ENCODE assay signal across 23 cellular contexts in genomic region chr21:23607782-23608181, GRCh38.
DNase-seq lines count a peak whose midpoint lies in the region; FAIRE-seq and TF ChIP-seq lines count a peak whose summit lies in the region.
"Had no signal": no experiment of that assay in that cellular context is flagged by ENCODE, and none has a peak within 500 bp of the region (broad histone marks: within the 10 kb centered on the region; RNA-seq: fewer than 3 reads in every experiment).

No MANE protein-coding gene starts in this region.

- H3K79me2 ChIP-seq in SU-DHL-6 (ENCODE audit: insufficient read depth, low read length) = no peaks in the 10 kb centered on the region

- peak; percentile 56 for DNase-seq in NCI-H82 (lab: John Stamatoyannopoulos, UW)
- no peak for DNase-seq in NCI-H82 treated with DMSO at 0.1 percent for 48 hours (lab: John Stamatoyannopoulos, UW; ENCODE audit: unreplicated experiment)
- no peak for DNase-seq in D721Med (ENCODE audit: insufficient read length, low spot score)
- no peak for DNase-seq in esophagus muscularis mucosa (ENCODE audit: extremely low spot score)
- DNase-seq: AML-193; Caco-2; Calu3; CD4-positive, alpha-beta T cell; CD8-positive, alpha-beta T cell; DMS 273 treated with DMSO at 0.1 percent for 48 hours; DMS153; DMS53; DMS79; DND-41; EL; GDM1 had no signal

- no peaks in the 10 kb centered on the region for H3F3A ChIP-seq in SU-DHL-6 (ENCODE audit: insufficient read depth)

- no peak for TF ChIP-seq CTCF in D721Med (IDR thresholded peaks at IDR 0.05; ENCODE audit: insufficient read depth, missing control alignments)
- TF ChIP-seq CTCF in SU-DHL-6 (IDR thresholded peaks at IDR 0.05; ENCODE audit: insufficient read depth, low read length, poor library complexity, severe bottlenecking) = no peak
- TF ChIP-seq CTCF in esophagus muscularis mucosa (IDR thresholded peaks at IDR 0.05) = no peak

- WGBS in esophagus muscularis mucosa = 50% methylated on average over 1 of the region's 1 CpG

- intact Hi-C loops in esophagus muscularis mucosa (cut with DNase I) = no loop called here

- no peak overlapping the region for H3K9ac ChIP-seq in SU-DHL-6 (ENCODE audit: low read length)
- H3K9ac ChIP-seq: BLaER1 treated with 17β-estradiol and CSF1 and Interleukin-3, amounts not matched to agents 10 nM and 100 nM had no signal

- H3K36me3 ChIP-seq in SU-DHL-6 (ENCODE audit: low read length) (no peaks in the 10 kb centered on the region), esophagus muscularis mucosa (no peaks in the 10 kb centered on the region)
- H3K36me3 ChIP-seq: BLaER1 treated with 17β-estradiol and CSF1 and Interleukin-3, amounts not matched to agents 10 nM and 100 nM had no signal

- TF ChIP-seq EP300 in esophagus muscularis mucosa (IDR thresholded peaks at IDR 0.05) = no peak

- H3K4me2 ChIP-seq in SU-DHL-6 (ENCODE audit: low read depth, low read length, poor library complexity, severe bottlenecking) = no peak overlapping the region
- H3K4me2 ChIP-seq: A549; BLaER1 treated with 17β-estradiol and CSF1 and Interleukin-3, amounts not matched to agents 10 nM and 100 nM had no signal

- H3K27me3 ChIP-seq in SU-DHL-6 (ENCODE audit: low read length) = no peaks in the 10 kb centered on the region
- peaks cover 0 to 3% (median 0%) of the 10 kb centered on the region in 4 donors for H3K27me3 ChIP-seq in esophagus muscularis mucosa
- H3K27me3 ChIP-seq: BLaER1 treated with 17β-estradiol and CSF1 and Interleukin-3, amounts not matched to agents 10 nM and 100 nM had no signal

- H3K27ac ChIP-seq in SU-DHL-6 (ENCODE audit: low read depth, low read length) (no peak overlapping the region), esophagus muscularis mucosa (replicated peaks in 1 of 4) (no peak overlapping the region)
- H3K27ac ChIP-seq: 22Rv1; A549; BLaER1 treated with 17β-estradiol and CSF1 and Interleukin-3, amounts not matched to agents 10 nM and 100 nM; C4-2B had no signal

- H4K20me1 ChIP-seq in SU-DHL-6 (ENCODE audit: low read depth, low read length) = no peaks in the 10 kb centered on the region
- H4K20me1 ChIP-seq: BLaER1 treated with 17β-estradiol and CSF1 and Interleukin-3, amounts not matched to agents 10 nM and 100 nM had no signal

- no peak for TF ChIP-seq POLR2A in esophagus muscularis mucosa (IDR thresholded peaks at IDR 0.05; ENCODE audit: low read depth)

- no peak overlapping the region for H3K4me3 ChIP-seq in SU-DHL-6 (ENCODE audit: insufficient read depth, low read length, poor library complexity, severe bottlenecking)
- H3K4me3 ChIP-seq in esophagus muscularis mucosa = no peak overlapping the region
- H3K4me3 ChIP-seq: A549; BLaER1 treated with 17β-estradiol and CSF1 and Interleukin-3, amounts not matched to agents 10 nM and 100 nM had no signal

- H3K9me3 ChIP-seq in SU-DHL-6 (ENCODE audit: insufficient read depth, low read length) = no peaks in the 10 kb centered on the region
- no peaks in the 10 kb centered on the region for H3K9me3 ChIP-seq in esophagus muscularis mucosa
- H3K9me3 ChIP-seq: A549, Caco-2 had no signal

- no peaks in the 10 kb centered on the region for H3K4me1 ChIP-seq in esophagus muscularis mucosa
- H3K4me1 ChIP-seq: A549; BLaER1 treated with 17β-estradiol and CSF1 and Interleukin-3, amounts not matched to agents 10 nM and 100 nM; Caco-2 had no signal

- peak overlapping the region; percentile 51 for H2AFZ ChIP-seq in SU-DHL-6 (ENCODE audit: low read depth, low read length, severe bottlenecking)

- peak; percentile 73 for FAIRE-seq in D721Med (lab: Jason Lieb, UNC)
- FAIRE-seq: A549, GM12891, GM19239 had no signal

- no peaks in the 10 kb centered on the region for H3K9me2 ChIP-seq in SU-DHL-6 (replicated peaks; ENCODE audit: insufficient read depth, low read length)
